In the genomic region with DNA sequence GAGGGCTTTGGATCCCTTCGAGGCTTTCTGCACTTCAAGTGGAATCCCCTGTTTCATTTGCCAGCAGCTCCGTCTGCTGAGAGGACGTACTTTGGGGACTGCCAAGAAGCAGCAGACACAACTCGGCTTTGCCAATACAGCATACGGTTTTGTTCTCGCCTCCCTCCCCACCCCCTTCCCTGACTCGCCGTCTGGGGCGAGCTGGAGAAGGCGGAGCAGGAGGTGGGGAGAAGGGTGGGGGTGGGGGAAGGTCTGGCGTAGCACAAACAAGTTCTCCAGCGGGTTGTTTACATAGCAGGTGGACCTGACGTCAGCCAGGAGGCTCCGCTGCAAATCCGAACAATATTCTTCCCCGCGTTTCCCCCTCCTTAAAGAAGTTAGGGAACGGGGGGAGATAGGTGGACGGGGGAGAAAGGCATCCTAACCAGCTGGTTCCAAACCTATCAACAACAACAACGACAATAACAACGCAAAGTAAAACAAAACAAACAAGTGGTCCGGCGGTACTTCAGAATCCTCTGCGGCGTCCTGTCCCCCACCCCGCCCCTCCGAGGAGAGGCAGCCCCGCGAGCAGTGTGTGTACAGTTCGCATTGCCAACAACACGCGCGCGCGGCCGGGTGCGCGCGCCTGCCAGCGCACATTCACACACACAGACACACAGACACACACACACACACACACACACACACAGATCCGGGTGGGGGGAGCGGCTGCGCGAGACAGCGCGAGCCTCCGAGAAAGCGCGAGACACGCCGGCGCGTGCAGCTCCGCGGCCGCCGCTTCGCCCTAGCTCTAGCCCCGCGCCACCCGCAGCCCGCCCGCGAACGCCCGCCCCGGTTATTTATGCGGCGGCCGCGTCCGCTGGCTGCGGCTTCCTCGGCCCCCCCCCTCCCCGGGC, we compare ENCODE assay signal across 8 cellular contexts.
DNase-seq lines count a peak whose midpoint lies in the region; ATAC-seq and TF ChIP-seq lines count a peak whose summit lies in the region.

No MANE protein-coding gene starts in this region.

- H3K9me3 Mint-ChIP-seq in Calu3 (ENCODE audit: low read depth, unreplicated experiment), result no peaks in the 10 kb centered on the region
- no peaks in the 10 kb centered on the region for H3K9me3 Mint-ChIP-seq in activated CD4-positive, alpha-beta memory T cell treated with anti-CD3 and anti-CD28 coated beads for 36 hours
- no peaks in the 10 kb centered on the region for H3K9me3 Mint-ChIP-seq in type B pancreatic cell

- BruUV-seq in Calu3 (replicated peaks; lab: Mats Ljungman, UMichigan), result no TSS peak

- H3K36me3 Mint-ChIP-seq in Calu3 (ENCODE audit: insufficient read depth, unreplicated experiment) (peaks cover 31% of the 10 kb centered on the region), type B pancreatic cell (no peaks in the 10 kb centered on the region)
- H3K36me3 Mint-ChIP-seq in activated CD4-positive, alpha-beta memory T cell treated with anti-CD3 and anti-CD28 coated beads for 36 hours, result no peaks in the 10 kb centered on the region

- intact Hi-C loops in Calu3 (cut with micrococcal nuclease; ENCODE audit: unreplicated experiment), result loop anchor here (10.0 kb wide), 1 partner anchor 239 kb away; no protein-coding TSS in a partner anchor
- intact Hi-C loops in activated CD4-positive, alpha-beta memory T cell treated with anti-CD3 and anti-CD28 coated beads for 36 hours (cut with micrococcal nuclease), result loop anchor here (5.0 to 10.0 kb wide), 2 partner anchors 631 to 839 kb away; partner anchors contain the start of gene MDFIC

- peak; percentile 81 for DNase-seq in Calu3
- DNase-seq in NCI-H2081 treated with DMSO at 0.1 percent for 48 hours (lab: John Stamatoyannopoulos, UW), result peak; percentile 67
- peak; percentile 52 for DNase-seq in activated CD4-positive, alpha-beta memory T cell treated with anti-CD3 and anti-CD28 coated beads for 36 hours
- peak; percentile 79 for DNase-seq in mucosa of gallbladder (ENCODE audit: low spot score)
- DNase-seq in type B pancreatic cell (ENCODE audit: extremely low spot score, unreplicated experiment), result peak; percentile 81
- DNase-seq in effector CD4-positive, alpha-beta T cell, result no peak

- H3K4me1 Mint-ChIP-seq in Calu3 (ENCODE audit: low read depth, unreplicated experiment) (peaks cover 17% of the 10 kb centered on the region), type B pancreatic cell (ENCODE audit: unreplicated experiment) (peaks cover 48% of the 10 kb centered on the region)
- peaks cover 38% of the 10 kb centered on the region for H3K4me1 Mint-ChIP-seq in activated CD4-positive, alpha-beta memory T cell treated with anti-CD3 and anti-CD28 coated beads for 36 hours (ENCODE audit: low read depth)

- peak; percentile 34 for ATAC-seq in GM21576 (IDR thresholded peaks at IDR 0.05; ENCODE audit: unreplicated experiment)
- ATAC-seq in esophagus mucosa, result peak; percentile 91

- CTCF ChIA-PET in Calu3 (lab: Charles Lee), result interaction anchor here (0.6 to 1.2 kb wide), 6 partner anchors 32 to 1766 kb away, joined by 3 to 4 read pairs (median 4); no protein-coding TSS in a partner anchor
- CTCF ChIA-PET in activated CD4-positive, alpha-beta memory T cell treated with anti-CD3 and anti-CD28 coated beads for 36 hours (lab: Charles Lee), result no interaction called here

- H3K27me3 Mint-ChIP-seq in Calu3 (ENCODE audit: unreplicated experiment) (no peaks in the 10 kb centered on the region), type B pancreatic cell (peaks cover 80% of the 10 kb centered on the region)
- H3K27me3 Mint-ChIP-seq in activated CD4-positive, alpha-beta memory T cell treated with anti-CD3 and anti-CD28 coated beads for 36 hours, result peaks cover 59% of the 10 kb centered on the region

- H3K27ac Mint-ChIP-seq in Calu3 (ENCODE audit: unreplicated experiment) (peak overlapping the region; percentile 85), type B pancreatic cell (peak overlapping the region; percentile 94)
- H3K27ac Mint-ChIP-seq in activated CD4-positive, alpha-beta memory T cell treated with anti-CD3 and anti-CD28 coated beads for 36 hours, result no peak overlapping the region

- POLR2A ChIA-PET in activated CD4-positive, alpha-beta memory T cell treated with anti-CD3 and anti-CD28 coated beads for 36 hours (lab: Charles Lee), result no interaction called here

- TF ChIP-seq CTCF in Calu3 (IDR thresholded peaks at IDR 0.05; ENCODE audit: unreplicated experiment) (no peak), type B pancreatic cell (conservative IDR thresholded peaks at IDR 0.05) (no peak)

- peak overlapping the region; percentile 94 for H3K4me3 Mint-ChIP-seq in Calu3 (ENCODE audit: low read depth, unreplicated experiment)
- H3K4me3 Mint-ChIP-seq in activated CD4-positive, alpha-beta memory T cell treated with anti-CD3 and anti-CD28 coated beads for 36 hours, result peak overlapping the region; percentile 77
- H3K4me3 Mint-ChIP-seq in type B pancreatic cell, result peak overlapping the region; percentile 97
